In genomic region chr12:108815369-108815768, GRCh38 we compare ENCODE assay signal across 20 cellular contexts. TPM values are rescaled to one million over a fixed set of nuclear protein-coding genes. Genes with fewer than 3 reads are reported as not detected.
DNase-seq lines count a peak whose midpoint lies in the region; ATAC-seq and TF ChIP-seq lines count a peak whose summit lies in the region.
"Had no signal": no experiment of that assay in that cellular context is flagged by ENCODE, and none has a peak within 500 bp of the region (broad histone marks: within the 10 kb centered on the region; RNA-seq: fewer than 3 reads in every experiment).

No MANE protein-coding gene starts in this region.

- no peaks in the 10 kb centered on the region for H3K27me3 Mint-ChIP-seq in CD8-positive, alpha-beta T cell (ENCODE audit: low read depth)
- H3K27me3 Mint-ChIP-seq in endothelial cell (ENCODE audit: unreplicated experiment) = peaks cover 7% of the 10 kb centered on the region
- H3K27me3 Mint-ChIP-seq: activated CD4-positive, alpha-beta memory T cell treated with anti-CD3 and anti-CD28 coated beads for 36 hours had no signal

- H3K4me3 Mint-ChIP-seq in CD8-positive, alpha-beta T cell = no peak overlapping the region
- H3K4me3 Mint-ChIP-seq in endothelial cell (ENCODE audit: unreplicated experiment) = peak overlapping the region; percentile 30
- H3K4me3 Mint-ChIP-seq: activated CD4-positive, alpha-beta memory T cell treated with anti-CD3 and anti-CD28 coated beads for 36 hours; T-helper 1 cell treated with Interleukin-12 subunit alpha and Interleukin-12 subunit beta and Interleukin-4 antibody, amounts not matched to agents 30 μg/mL and 1 μg/mL, for 36 hours had no signal

- no peaks in the 10 kb centered on the region for H3K9me3 ChIP-seq in CD8-positive, alpha-beta T cell (ENCODE audit: low read length)
- no peaks in the 10 kb centered on the region for H3K9me3 ChIP-seq in HUES6 (ENCODE audit: control insufficient read depth, insufficient read depth, low read depth, low read length)
- no peaks in the 10 kb centered on the region for H3K9me3 ChIP-seq in psoas muscle
- no peaks in the 10 kb centered on the region for H3K9me3 ChIP-seq in testis
- H3K9me3 ChIP-seq: sigmoid colon, SJSA1 had no signal

- CTCF ChIA-PET in CD8-positive, alpha-beta T cell (lab: Charles Lee) = interaction anchor here (3.2 to 5.2 kb wide), 2 partner anchors 12 to 151 kb away, joined by 14 to 19 read pairs; no protein-coding TSS in a partner anchor
- CTCF ChIA-PET in GM10248 (lab: Yijun Ruan, JAX) = interaction anchor here (1.0 to 1.8 kb wide), 3 partner anchors 68 to 197 kb away, joined by 3 to 5 read pairs (median 4); no protein-coding TSS in a partner anchor

- no peaks in the 10 kb centered on the region for H3K9me3 Mint-ChIP-seq in CD8-positive, alpha-beta T cell
- no peaks in the 10 kb centered on the region for H3K9me3 Mint-ChIP-seq in endothelial cell (ENCODE audit: unreplicated experiment)
- H3K9me3 Mint-ChIP-seq: activated CD4-positive, alpha-beta memory T cell treated with anti-CD3 and anti-CD28 coated beads for 36 hours; T-helper 1 cell treated with Interleukin-12 subunit alpha and Interleukin-12 subunit beta and Interleukin-4 antibody, amounts not matched to agents 30 μg/mL and 1 μg/mL, for 36 hours had no signal

- no peak for DNase-seq in CD8-positive, alpha-beta T cell
- DNase-seq in endothelial cell (ENCODE audit: low spot score) = no peak
- no peak for DNase-seq in psoas muscle
- DNase-seq in GM10248 (ENCODE audit: extremely low spot score) = no peak
- DNase-seq in testis = no peak
- no peak for DNase-seq in NCI-H1092 treated with DMSO at 0.1 percent for 48 hours (lab: John Stamatoyannopoulos, UW)
- DNase-seq: activated CD4-positive, alpha-beta memory T cell treated with anti-CD3 and anti-CD28 coated beads for 36 hours; activated naive CD4-positive, alpha-beta T cell treated with anti-CD3 and anti-CD28 coated beads, Interleukin-2, amount 50 U/mL, for 16 hours; activated T-cell treated with anti-CD3 and anti-CD28 coated beads for 4 hours; NCI-H2227 treated with DMSO at 0.1 percent for 48 hours; NCI-H774; OCI-M1; sigmoid colon; stimulated activated CD4-positive, alpha-beta T cell treated with anti-CD3 and anti-CD28 coated beads, Interleukin-1b, Interleukin-23, amount 100 ng/mL, for 48 hours; stimulated activated naive CD8-positive, alpha-beta T cell treated with anti-CD3 and anti-CD28 coated beads, Interleukin-15, Interleukin-2, amounts not matched to agents 100 U/mL and 50 U/mL, for 24 hours; WERI-Rb-1 had no signal

- no peak for ATAC-seq in CD8-positive, alpha-beta T cell
- ATAC-seq in psoas muscle = no peak
- ATAC-seq in GM19463 (IDR thresholded peaks at IDR 0.05; ENCODE audit: unreplicated experiment) = no peak
- ATAC-seq: stimulated activated naive CD8-positive, alpha-beta T cell treated with anti-CD3 and anti-CD28 coated beads, Interleukin-15, Interleukin-2, amounts not matched to agents 100 U/mL and 50 U/mL, for 24 hours had no signal

- H3K4me1 Mint-ChIP-seq in CD8-positive, alpha-beta T cell (ENCODE audit: low read depth) = no peaks in the 10 kb centered on the region
- peaks cover 39% of the 10 kb centered on the region for H3K4me1 Mint-ChIP-seq in endothelial cell (ENCODE audit: unreplicated experiment)

- POLR2A ChIA-PET in CD8-positive, alpha-beta T cell (lab: Charles Lee) = no interaction called here
- POLR2A ChIA-PET in GM10248 (lab: Yijun Ruan, JAX) = no interaction called here

- peaks cover 2% of the 10 kb centered on the region for H3K36me3 ChIP-seq in CD8-positive, alpha-beta T cell (ENCODE audit: insufficient read depth, low read length)
- H3K36me3 ChIP-seq in HUES6 (ENCODE audit: control insufficient read depth, insufficient read depth, low read length) (peaks cover 48% of the 10 kb centered on the region), psoas muscle (ENCODE audit: insufficient read depth in 1 of 2, low read depth in 1 of 2) (peaks cover 7 to 90% of the 10 kb centered on the region in 2 donors), testis (ENCODE audit: low read depth, missing control alignments) (no peaks in the 10 kb centered on the region)

- TF ChIP-seq CTCF in CD8-positive, alpha-beta T cell (IDR thresholded peaks at IDR 0.05) = no peak
- no peak for TF ChIP-seq CTCF in endothelial cell (IDR thresholded peaks at IDR 0.05; ENCODE audit: unreplicated experiment)
- TF ChIP-seq CTCF in psoas muscle (IDR thresholded peaks at IDR 0.05) = no peak
- TF ChIP-seq CTCF in GM10248 (IDR thresholded peaks at IDR 0.05; ENCODE audit: control extremely low read depth, extremely low read depth, low read depth, missing control alignments) = no peak
- no peak for TF ChIP-seq CTCF in testis (IDR thresholded peaks at IDR 0.05)

- no peaks in the 10 kb centered on the region for H3K27me3 ChIP-seq in CD8-positive, alpha-beta T cell (ENCODE audit: insufficient read depth, low read length)
- no peaks in the 10 kb centered on the region for H3K27me3 ChIP-seq in HUES6 (ENCODE audit: control insufficient read depth, insufficient read depth, low read length)
- no peaks in the 10 kb centered on the region for H3K27me3 ChIP-seq in psoas muscle (ENCODE audit: insufficient read depth in 3 of 3, low read length in 2 of 3)
- H3K27me3 ChIP-seq in testis = no peaks in the 10 kb centered on the region
- H3K27me3 ChIP-seq: sigmoid colon, SJSA1 had no signal

- no peaks in the 10 kb centered on the region for H3K4me1 ChIP-seq in CD8-positive, alpha-beta T cell (ENCODE audit: insufficient read depth, low read length)
- H3K4me1 ChIP-seq in HUES6 (ENCODE audit: control insufficient read depth, insufficient read depth, low read length) = peaks cover 13% of the 10 kb centered on the region; the same call in 1 of the 2 replicates
- H3K4me1 ChIP-seq in psoas muscle = peaks cover 38% of the 10 kb centered on the region
- H3K4me1 ChIP-seq in testis = peaks cover 10% of the 10 kb centered on the region

- H3K4me3 ChIP-seq in CD8-positive, alpha-beta T cell (ENCODE audit: low read depth, low read length) = no peak overlapping the region
- H3K4me3 ChIP-seq in HUES6 (ENCODE audit: low read depth, low read length) (no peak overlapping the region), psoas muscle (no peak overlapping the region), testis (no peak overlapping the region)
- H3K4me3 ChIP-seq: sigmoid colon, SJSA1 had no signal

- H3K36me3 Mint-ChIP-seq in CD8-positive, alpha-beta T cell = peaks cover 68% of the 10 kb centered on the region
- H3K36me3 Mint-ChIP-seq in endothelial cell (ENCODE audit: low read depth, unreplicated experiment) = peaks cover 43% of the 10 kb centered on the region

- intact Hi-C loops in CD8-positive, alpha-beta T cell (cut with DNase I, micrococcal nuclease) = no loop called here
- intact Hi-C loops in psoas muscle (cut with DNase I) = loop anchor here in 1 of 2 donors (5.0 kb wide), 1 partner anchor 37 kb away; no protein-coding TSS in a partner anchor
- intact Hi-C loops in testis (cut with DNase I; ENCODE audit: low total_unique reads) = no loop called here

- 68 to 76% (median 75%) methylated on average over 10 of the region's 10 CpGs for WGBS in psoas muscle, 3 donors
- WGBS in testis, 2 donors = 83 to 89% methylated on average over 10 of the region's 10 CpGs

- H3K27ac ChIP-seq in CD8-positive, alpha-beta T cell (ENCODE audit: low read depth, low read length) = no peak overlapping the region
- H3K27ac ChIP-seq in HUES6 (ENCODE audit: low read depth, low read length) (0 out of 2 replicates have a peak overlapping the region, but pooled peaks have one; percentile 28), psoas muscle (peak overlapping the region; percentile 70), testis (no peak overlapping the region)
- H3K27ac ChIP-seq: SJSA1, WERI-Rb-1 had no signal

- no peak for TF ChIP-seq POLR2A in testis (IDR thresholded peaks at IDR 0.05)

- H3K9ac ChIP-seq in HUES6 (ENCODE audit: low read length) = no peak overlapping the region

- peak overlapping the region; percentile 53 for H3K27ac Mint-ChIP-seq in CD8-positive, alpha-beta T cell
- peak overlapping the region; percentile 16 for H3K27ac Mint-ChIP-seq in endothelial cell (ENCODE audit: unreplicated experiment)
- H3K27ac Mint-ChIP-seq: T-helper 1 cell treated with Interleukin-12 subunit alpha and Interleukin-12 subunit beta and Interleukin-4 antibody, amounts not matched to agents 30 μg/mL and 1 μg/mL, for 36 hours had no signal

RNA-seq across cellular contexts. Expression of gene SSH1, which starts 42.0 kb away (rescaled TPM):
- 10 to 100 TPM; 26.2 to 32.4 TPM for total RNA-seq in CD8-positive, alpha-beta T cell
- total RNA-seq in endothelial cell (ENCODE audit: unreplicated experiment) = 67.5 TPM
- total RNA-seq in psoas muscle = 10 to 100 TPM; 24.9 to 68.6 (median 55.9) TPM
- polyA plus RNA-seq in psoas muscle = 10 to 100 TPM; 10.0 to 39.8 (median 10.9) TPM
- 10 to 100 TPM; 29.1 to 31.5 TPM for total RNA-seq in testis
- 18.9 TPM for polyA plus RNA-seq in testis (ENCODE audit: insufficient read depth, low read depth, low replicate concordance)

Comparison
In these comparisons a context has a peak if more than half of its experiments do, and no peak if none do; other contexts are left out.
1. H3K27ac ChIP-seq: peak in HUES6 (single experiment) and psoas muscle (single experiment); none in CD8-positive, alpha-beta T cell (single experiment) and testis (0 of 2).